11 cellular contexts compared by ENCODE assay signal in the genomic region with DNA sequence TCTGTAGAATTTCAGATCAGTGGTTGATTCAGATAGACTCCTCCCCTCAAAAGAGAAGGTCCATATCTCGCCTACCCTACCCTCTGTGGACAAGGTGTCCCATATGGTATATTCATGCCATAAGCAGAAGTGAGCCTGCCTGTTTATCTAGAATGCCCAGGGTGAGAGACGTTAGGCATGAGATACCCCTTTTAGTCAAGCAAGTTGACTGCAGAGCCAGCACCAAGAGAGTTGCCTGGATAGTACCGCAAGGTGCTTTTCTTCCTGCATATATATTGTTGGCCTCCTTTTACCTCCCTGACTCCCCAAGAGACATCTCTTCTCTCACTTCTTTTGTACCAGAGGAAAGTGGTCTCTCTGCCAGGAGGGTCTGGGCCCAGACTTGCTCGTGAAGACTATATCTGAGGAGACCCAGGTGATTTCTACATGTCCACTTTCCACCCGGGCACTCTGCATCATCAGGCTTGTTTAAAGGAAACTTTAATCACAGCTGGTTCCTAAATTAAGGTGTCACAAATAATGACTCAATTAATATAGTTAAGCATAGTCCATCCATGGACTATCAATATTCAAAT. TPM values are rescaled to one million over a fixed set of nuclear protein-coding genes. Genes with fewer than 3 reads are reported as not detected.
A peak's percentile ranks its signal among the peaks of the same experiment; 100 is the strongest.
DNase-seq lines count a peak whose midpoint lies in the region; ATAC-seq and TF ChIP-seq lines count a peak whose summit lies in the region.
"Had no signal": no experiment of that assay in that cellular context is flagged by ENCODE, and none has a peak within 500 bp of the region (broad histone marks: within the 10 kb centered on the region; RNA-seq: fewer than 3 reads in every experiment).

No MANE protein-coding gene starts in this region.

- no peaks in the 10 kb centered on the region for H3K27me3 ChIP-seq in thoracic aorta (replicated peaks; ENCODE audit: insufficient read depth)
- H3K27me3 ChIP-seq: MG63 had no signal

- H3K4me3 Mint-ChIP-seq in activated naive CD4-positive, alpha-beta T cell treated with anti-CD3 and anti-CD28 coated beads, Interleukin-2, amount 10 ng/mL, durations not matched to agents 7 days and 5 days: peak overlapping the region; percentile 92
- H3K4me3 Mint-ChIP-seq in IgD-negative memory B cell: peak overlapping the region; percentile 88 to 99 (median 98)
- H3K4me3 Mint-ChIP-seq in activated T-helper 1 cell treated with anti-CD3 and anti-CD28 coated beads, Interleukin-12 subunit alpha, Interleukin-12 subunit beta, Interleukin-2, Interleukin-4 antibody, amounts not matched to agents 30 ng/mL and 10 ng/mL and 1 ng/mL, durations not matched to agents 14 hours and 24 hours and 36 hours: peak overlapping the region; percentile 98
- H3K4me3 Mint-ChIP-seq: mesothelial cell of epicardium had no signal

- H3K27ac ChIP-seq in thoracic aorta: no peak overlapping the region

- no peaks in the 10 kb centered on the region for H3K27me3 Mint-ChIP-seq in activated naive CD4-positive, alpha-beta T cell treated with anti-CD3 and anti-CD28 coated beads, Interleukin-2, amount 10 ng/mL, durations not matched to agents 7 days and 5 days
- no peaks in the 10 kb centered on the region for H3K27me3 Mint-ChIP-seq in IgD-negative memory B cell
- no peaks in the 10 kb centered on the region for H3K27me3 Mint-ChIP-seq in activated T-helper 1 cell treated with anti-CD3 and anti-CD28 coated beads, Interleukin-12 subunit alpha, Interleukin-12 subunit beta, Interleukin-2, Interleukin-4 antibody, amounts not matched to agents 30 ng/mL and 10 ng/mL and 1 ng/mL, durations not matched to agents 14 hours and 24 hours and 36 hours (ENCODE audit: insufficient read depth)

- H3K4me3 ChIP-seq in thoracic aorta: peak overlapping the region; percentile 1
- H3K4me3 ChIP-seq: MG63 had no signal

- H3K9me3 ChIP-seq in thoracic aorta: no peaks in the 10 kb centered on the region
- H3K9me3 ChIP-seq: MG63 had no signal

- ATAC-seq in thoracic aorta (ENCODE audit: insufficient number of reproducible peaks, low FRiP score, low read depth): no peak
- ATAC-seq in GM21786 (IDR thresholded peaks at IDR 0.05; ENCODE audit: unreplicated experiment): no peak

- no peaks in the 10 kb centered on the region for H3K9me3 Mint-ChIP-seq in activated naive CD4-positive, alpha-beta T cell treated with anti-CD3 and anti-CD28 coated beads, Interleukin-2, amount 10 ng/mL, durations not matched to agents 7 days and 5 days
- no peaks in the 10 kb centered on the region for H3K9me3 Mint-ChIP-seq in IgD-negative memory B cell
- H3K9me3 Mint-ChIP-seq in activated T-helper 1 cell treated with anti-CD3 and anti-CD28 coated beads, Interleukin-12 subunit alpha, Interleukin-12 subunit beta, Interleukin-2, Interleukin-4 antibody, amounts not matched to agents 30 ng/mL and 10 ng/mL and 1 ng/mL, durations not matched to agents 14 hours and 24 hours and 36 hours: no peaks in the 10 kb centered on the region
- H3K9me3 Mint-ChIP-seq: mesothelial cell of epicardium had no signal

- H3K4me1 ChIP-seq in thoracic aorta (ENCODE audit: control insufficient read depth in 1 of 2, low read depth in 2 of 2): peaks cover 4 to 16% of the 10 kb centered on the region in 2 donors

- no peaks in the 10 kb centered on the region for H3K36me3 ChIP-seq in thoracic aorta

- peak; percentile 40 for DNase-seq in activated naive CD4-positive, alpha-beta T cell treated with anti-CD3 and anti-CD28 coated beads, Interleukin-2, amount 10 ng/mL, durations not matched to agents 7 days and 5 days
- no peak for DNase-seq in activated naive CD4-positive, alpha-beta T cell treated with anti-CD3 and anti-CD28 coated beads, Interleukin-2, amount 50 U/mL, for 16 hours
- no peak for DNase-seq in activated T-helper 1 cell treated with anti-CD3 and anti-CD28 coated beads, Interleukin-12 subunit alpha, Interleukin-12 subunit beta, Interleukin-2, Interleukin-4 antibody, amounts not matched to agents 30 ng/mL and 10 ng/mL and 1 ng/mL, durations not matched to agents 14 hours and 24 hours and 36 hours (ENCODE audit: low spot score)
- no peak for DNase-seq in thoracic aorta (ENCODE audit: low spot score)
- no peak for DNase-seq in NCI-H2171 (lab: John Stamatoyannopoulos, UW)
- no peak for DNase-seq in ureter (ENCODE audit: low spot score)
- DNase-seq: MG63; stimulated activated CD4-positive, alpha-beta T cell treated with anti-CD3 and anti-CD28 coated beads, Interleukin-15, amount 100 ng/mL, for 24 hours had no signal

- intact Hi-C loops in activated T-helper 1 cell treated with anti-CD3 and anti-CD28 coated beads, Interleukin-12 subunit alpha, Interleukin-12 subunit beta, Interleukin-2, Interleukin-4 antibody, amounts not matched to agents 30 ng/mL and 10 ng/mL and 1 ng/mL, durations not matched to agents 14 hours and 24 hours and 36 hours (cut with micrococcal nuclease): no loop called here

- peaks cover 69% of the 10 kb centered on the region for H3K36me3 Mint-ChIP-seq in activated naive CD4-positive, alpha-beta T cell treated with anti-CD3 and anti-CD28 coated beads, Interleukin-2, amount 10 ng/mL, durations not matched to agents 7 days and 5 days
- H3K36me3 Mint-ChIP-seq in IgD-negative memory B cell: no peaks in the 10 kb centered on the region
- H3K36me3 Mint-ChIP-seq in activated T-helper 1 cell treated with anti-CD3 and anti-CD28 coated beads, Interleukin-12 subunit alpha, Interleukin-12 subunit beta, Interleukin-2, Interleukin-4 antibody, amounts not matched to agents 30 ng/mL and 10 ng/mL and 1 ng/mL, durations not matched to agents 14 hours and 24 hours and 36 hours (ENCODE audit: low read depth): peaks cover 37% of the 10 kb centered on the region
- H3K36me3 Mint-ChIP-seq: mesothelial cell of epicardium had no signal

- H3K27ac Mint-ChIP-seq in activated naive CD4-positive, alpha-beta T cell treated with anti-CD3 and anti-CD28 coated beads, Interleukin-2, amount 10 ng/mL, durations not matched to agents 7 days and 5 days: peak overlapping the region; percentile 94
- peak overlapping the region; percentile 84 to 94 (median 89) for H3K27ac Mint-ChIP-seq in IgD-negative memory B cell
- peak overlapping the region; percentile 96 for H3K27ac Mint-ChIP-seq in activated T-helper 1 cell treated with anti-CD3 and anti-CD28 coated beads, Interleukin-12 subunit alpha, Interleukin-12 subunit beta, Interleukin-2, Interleukin-4 antibody, amounts not matched to agents 30 ng/mL and 10 ng/mL and 1 ng/mL, durations not matched to agents 14 hours and 24 hours and 36 hours
- H3K27ac Mint-ChIP-seq: mesothelial cell of epicardium had no signal

- TF ChIP-seq CTCF in thoracic aorta (IDR thresholded peaks at IDR 0.05): no peak

- CTCF ChIA-PET in activated naive CD4-positive, alpha-beta T cell treated with anti-CD3 and anti-CD28 coated beads, Interleukin-2, amount 10 ng/mL, durations not matched to agents 7 days and 5 days (lab: Charles Lee): interaction anchor here (0.8 to 10.2 kb wide), 4 partner anchors 11 to 356 kb away, joined by 3 to 105 read pairs (median 5); no protein-coding TSS in a partner anchor

- H3K4me1 Mint-ChIP-seq in activated naive CD4-positive, alpha-beta T cell treated with anti-CD3 and anti-CD28 coated beads, Interleukin-2, amount 10 ng/mL, durations not matched to agents 7 days and 5 days: peaks cover 56% of the 10 kb centered on the region
- H3K4me1 Mint-ChIP-seq in IgD-negative memory B cell: peaks cover 55 to 66% (median 64%) of the 10 kb centered on the region in 3 donors
- peaks cover 83% of the 10 kb centered on the region for H3K4me1 Mint-ChIP-seq in activated T-helper 1 cell treated with anti-CD3 and anti-CD28 coated beads, Interleukin-12 subunit alpha, Interleukin-12 subunit beta, Interleukin-2, Interleukin-4 antibody, amounts not matched to agents 30 ng/mL and 10 ng/mL and 1 ng/mL, durations not matched to agents 14 hours and 24 hours and 36 hours (ENCODE audit: low read depth)

RNA-seq across cellular contexts. Expression of gene ITGA4, which starts 4.0 kb away (rescaled TPM):
- 129 TPM for polyA plus RNA-seq in IgD-negative memory B cell
- 98.5 and 118 TPM in 2 replicates for total RNA-seq in activated T-helper 1 cell treated with anti-CD3 and anti-CD28 coated beads, Interleukin-12 subunit alpha, Interleukin-12 subunit beta, Interleukin-2, Interleukin-4 antibody, amounts not matched to agents 30 ng/mL and 10 ng/mL and 1 ng/mL, durations not matched to agents 14 hours and 24 hours and 36 hours
- total RNA-seq in thoracic aorta (10 to 100 TPM; 21.9 to 40.3 TPM), ureter (7.4 TPM)
